Comparison of ENCODE assay signal across 1 cellular context in the genomic region with DNA sequence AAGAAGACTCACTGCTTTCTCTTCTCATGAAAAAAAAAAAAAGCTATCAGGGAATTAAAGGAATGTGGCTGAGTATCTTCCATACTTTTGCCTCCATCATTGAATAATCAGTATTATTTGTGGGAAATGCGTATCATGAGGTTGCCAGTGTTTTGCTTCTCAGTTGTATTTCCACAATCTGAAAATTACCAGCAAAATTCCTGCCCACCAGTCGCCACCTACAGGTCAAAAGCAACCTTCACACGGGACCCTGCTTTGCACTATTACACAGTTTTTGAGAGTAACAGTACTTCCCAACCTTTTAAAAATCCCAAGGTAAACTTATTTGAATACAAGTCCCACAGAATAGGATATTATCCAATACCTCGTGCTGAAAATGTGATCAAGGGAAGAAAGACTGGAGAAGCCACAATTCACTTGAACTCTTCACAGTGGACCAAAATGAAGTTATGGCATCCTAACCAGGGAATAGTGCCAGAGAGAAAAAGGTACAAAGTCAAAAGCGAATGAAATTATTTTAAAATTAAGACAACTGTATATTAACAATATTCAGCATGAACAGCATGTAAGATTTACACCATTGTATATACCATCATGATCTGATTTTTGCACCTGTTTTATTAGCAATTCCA.
TF ChIP-seq lines count a peak whose summit lies in the region.

No MANE protein-coding gene starts in this region.

TF ChIP-seq in H1, 55 proteins besides CTCF, POLR2A, EP300 and RAD21 (continued from another document):
- TF ChIP-seq, protein P1, sequence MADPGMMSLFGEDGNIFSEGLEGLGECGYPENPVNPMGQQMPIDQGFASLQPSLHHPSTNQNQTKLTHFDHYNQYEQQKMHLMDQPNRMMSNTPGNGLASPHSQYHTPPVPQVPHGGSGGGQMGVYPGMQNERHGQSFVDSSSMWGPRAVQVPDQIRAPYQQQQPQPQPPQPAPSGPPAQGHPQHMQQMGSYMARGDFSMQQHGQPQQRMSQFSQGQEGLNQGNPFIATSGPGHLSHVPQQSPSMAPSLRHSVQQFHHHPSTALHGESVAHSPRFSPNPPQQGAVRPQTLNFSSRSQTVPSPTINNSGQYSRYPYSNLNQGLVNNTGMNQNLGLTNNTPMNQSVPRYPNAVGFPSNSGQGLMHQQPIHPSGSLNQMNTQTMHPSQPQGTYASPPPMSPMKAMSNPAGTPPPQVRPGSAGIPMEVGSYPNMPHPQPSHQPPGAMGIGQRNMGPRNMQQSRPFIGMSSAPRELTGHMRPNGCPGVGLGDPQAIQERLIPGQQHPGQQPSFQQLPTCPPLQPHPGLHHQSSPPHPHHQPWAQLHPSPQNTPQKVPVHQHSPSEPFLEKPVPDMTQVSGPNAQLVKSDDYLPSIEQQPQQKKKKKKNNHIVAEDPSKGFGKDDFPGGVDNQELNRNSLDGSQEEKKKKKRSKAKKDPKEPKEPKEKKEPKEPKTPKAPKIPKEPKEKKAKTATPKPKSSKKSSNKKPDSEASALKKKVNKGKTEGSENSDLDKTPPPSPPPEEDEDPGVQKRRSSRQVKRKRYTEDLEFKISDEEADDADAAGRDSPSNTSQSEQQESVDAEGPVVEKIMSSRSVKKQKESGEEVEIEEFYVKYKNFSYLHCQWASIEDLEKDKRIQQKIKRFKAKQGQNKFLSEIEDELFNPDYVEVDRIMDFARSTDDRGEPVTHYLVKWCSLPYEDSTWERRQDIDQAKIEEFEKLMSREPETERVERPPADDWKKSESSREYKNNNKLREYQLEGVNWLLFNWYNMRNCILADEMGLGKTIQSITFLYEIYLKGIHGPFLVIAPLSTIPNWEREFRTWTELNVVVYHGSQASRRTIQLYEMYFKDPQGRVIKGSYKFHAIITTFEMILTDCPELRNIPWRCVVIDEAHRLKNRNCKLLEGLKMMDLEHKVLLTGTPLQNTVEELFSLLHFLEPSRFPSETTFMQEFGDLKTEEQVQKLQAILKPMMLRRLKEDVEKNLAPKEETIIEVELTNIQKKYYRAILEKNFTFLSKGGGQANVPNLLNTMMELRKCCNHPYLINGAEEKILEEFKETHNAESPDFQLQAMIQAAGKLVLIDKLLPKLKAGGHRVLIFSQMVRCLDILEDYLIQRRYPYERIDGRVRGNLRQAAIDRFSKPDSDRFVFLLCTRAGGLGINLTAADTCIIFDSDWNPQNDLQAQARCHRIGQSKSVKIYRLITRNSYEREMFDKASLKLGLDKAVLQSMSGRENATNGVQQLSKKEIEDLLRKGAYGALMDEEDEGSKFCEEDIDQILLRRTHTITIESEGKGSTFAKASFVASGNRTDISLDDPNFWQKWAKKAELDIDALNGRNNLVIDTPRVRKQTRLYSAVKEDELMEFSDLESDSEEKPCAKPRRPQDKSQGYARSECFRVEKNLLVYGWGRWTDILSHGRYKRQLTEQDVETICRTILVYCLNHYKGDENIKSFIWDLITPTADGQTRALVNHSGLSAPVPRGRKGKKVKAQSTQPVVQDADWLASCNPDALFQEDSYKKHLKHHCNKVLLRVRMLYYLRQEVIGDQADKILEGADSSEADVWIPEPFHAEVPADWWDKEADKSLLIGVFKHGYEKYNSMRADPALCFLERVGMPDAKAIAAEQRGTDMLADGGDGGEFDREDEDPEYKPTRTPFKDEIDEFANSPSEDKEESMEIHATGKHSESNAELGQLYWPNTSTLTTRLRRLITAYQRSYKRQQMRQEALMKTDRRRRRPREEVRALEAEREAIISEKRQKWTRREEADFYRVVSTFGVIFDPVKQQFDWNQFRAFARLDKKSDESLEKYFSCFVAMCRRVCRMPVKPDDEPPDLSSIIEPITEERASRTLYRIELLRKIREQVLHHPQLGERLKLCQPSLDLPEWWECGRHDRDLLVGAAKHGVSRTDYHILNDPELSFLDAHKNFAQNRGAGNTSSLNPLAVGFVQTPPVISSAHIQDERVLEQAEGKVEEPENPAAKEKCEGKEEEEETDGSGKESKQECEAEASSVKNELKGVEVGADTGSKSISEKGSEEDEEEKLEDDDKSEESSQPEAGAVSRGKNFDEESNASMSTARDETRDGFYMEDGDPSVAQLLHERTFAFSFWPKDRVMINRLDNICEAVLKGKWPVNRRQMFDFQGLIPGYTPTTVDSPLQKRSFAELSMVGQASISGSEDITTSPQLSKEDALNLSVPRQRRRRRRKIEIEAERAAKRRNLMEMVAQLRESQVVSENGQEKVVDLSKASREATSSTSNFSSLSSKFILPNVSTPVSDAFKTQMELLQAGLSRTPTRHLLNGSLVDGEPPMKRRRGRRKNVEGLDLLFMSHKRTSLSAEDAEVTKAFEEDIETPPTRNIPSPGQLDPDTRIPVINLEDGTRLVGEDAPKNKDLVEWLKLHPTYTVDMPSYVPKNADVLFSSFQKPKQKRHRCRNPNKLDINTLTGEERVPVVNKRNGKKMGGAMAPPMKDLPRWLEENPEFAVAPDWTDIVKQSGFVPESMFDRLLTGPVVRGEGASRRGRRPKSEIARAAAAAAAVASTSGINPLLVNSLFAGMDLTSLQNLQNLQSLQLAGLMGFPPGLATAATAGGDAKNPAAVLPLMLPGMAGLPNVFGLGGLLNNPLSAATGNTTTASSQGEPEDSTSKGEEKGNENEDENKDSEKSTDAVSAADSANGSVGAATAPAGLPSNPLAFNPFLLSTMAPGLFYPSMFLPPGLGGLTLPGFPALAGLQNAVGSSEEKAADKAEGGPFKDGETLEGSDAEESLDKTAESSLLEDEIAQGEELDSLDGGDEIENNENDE (IDR thresholded peaks at IDR 0.05; ENCODE audit: insufficient replicate concordance, low read length): no peak
- TF ChIP-seq POU5F1 (IDR thresholded peaks at IDR 0.05; ENCODE audit: low read depth, low read length): no peak
- no peak for TF ChIP-seq POLR2AphosphoS5 (IDR thresholded peaks at IDR 0.05; ENCODE audit: low read depth, low read length)
- no peak for TF ChIP-seq CBX5 (IDR thresholded peaks at IDR 0.05; ENCODE audit: low read depth, low read length)
